Comparison of ENCODE assay signal across 17 cellular contexts in the genomic region with DNA sequence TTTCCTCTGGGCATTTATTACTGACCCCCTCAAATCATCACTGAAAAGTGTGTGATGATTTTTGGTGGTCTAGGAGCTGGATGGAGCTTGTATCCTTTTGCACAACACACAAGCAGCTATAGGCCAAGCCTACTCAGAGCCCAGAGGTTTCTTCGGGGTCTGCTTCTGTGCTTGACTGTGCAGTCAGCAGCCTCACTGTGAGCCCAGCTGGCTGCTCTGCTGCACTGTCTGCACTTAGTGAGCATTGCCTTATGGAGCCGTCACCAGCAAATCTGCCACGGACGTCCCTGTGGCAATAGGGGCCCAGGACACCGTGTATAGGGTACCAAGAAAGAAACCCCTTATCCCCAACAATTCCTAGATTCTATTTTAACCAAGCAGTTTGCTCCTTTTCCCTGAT. TPM values are rescaled to one million over a fixed set of nuclear protein-coding genes. Genes with fewer than 3 reads are reported as not detected.
DNase-seq lines count a peak whose midpoint lies in the region; ATAC-seq and TF ChIP-seq lines count a peak whose summit lies in the region.
"Had no signal": no experiment of that assay in that cellular context is flagged by ENCODE, and none has a peak within 500 bp of the region (broad histone marks: within the 10 kb centered on the region; RNA-seq: fewer than 3 reads in every experiment).

No MANE protein-coding gene starts in this region.

- H3K9me3 ChIP-seq in mesenchymal stem cell (ENCODE audit: control insufficient read depth, low read length) (no peaks in the 10 kb centered on the region), smooth muscle cell (replicated peaks; ENCODE audit: low read depth) (no peaks in the 10 kb centered on the region), right lobe of liver (no peaks in the 10 kb centered on the region)
- H3K9me3 ChIP-seq: esophagus muscularis mucosa, left lung, ovary had no signal

- POLR2A ChIA-PET in activated CD8-positive, alpha-beta T cell treated with anti-CD3 and anti-CD28 coated beads for 36 hours (lab: Charles Lee), result no interaction called here

- no peaks in the 10 kb centered on the region for H4K20me1 ChIP-seq in smooth muscle cell (ENCODE audit: low read depth)

- H3K27me3 ChIP-seq in mesenchymal stem cell (ENCODE audit: control insufficient read depth in 1 of 2, insufficient read depth in 1 of 2, low read length in 2 of 2) (peaks cover 0 to 3% of the 10 kb centered on the region in 2 experiments), smooth muscle cell (ENCODE audit: low read depth) (no peaks in the 10 kb centered on the region), right lobe of liver (no peaks in the 10 kb centered on the region)
- H3K27me3 ChIP-seq: left lung, ovary had no signal

- H3K4me2 ChIP-seq in mesenchymal stem cell (ENCODE audit: low read length, poor library complexity, severe bottlenecking) (no peak overlapping the region), smooth muscle cell (peak overlapping the region; percentile 71)

- WGBS in mesenchymal stem cell, result 65% methylated on average over 5 of the region's 5 CpGs
- 44% methylated on average over 5 of the region's 5 CpGs for WGBS in smooth muscle cell (ENCODE audit: low lambda C conversion rate)
- 20% methylated on average over 1 of the region's 5 CpGs for WGBS in right lobe of liver (ENCODE audit: insufficient coverage, low coverage, low lambda C conversion rate, missing lambda C conversion rate)

- no peak for TF ChIP-seq CTCF in smooth muscle cell (IDR thresholded peaks at IDR 0.05; ENCODE audit: borderline replicate concordance, insufficient read depth, poor library complexity, severe bottlenecking)
- TF ChIP-seq CTCF in right lobe of liver (IDR thresholded peaks at IDR 0.05), result no peak
- no peak for TF ChIP-seq CTCF in activated CD8-positive, alpha-beta T cell treated with anti-CD3 and anti-CD28 coated beads for 36 hours (IDR thresholded peaks at IDR 0.05)

- CTCF ChIA-PET in activated CD8-positive, alpha-beta T cell treated with anti-CD3 and anti-CD28 coated beads for 36 hours (lab: Charles Lee), result interaction anchor here (1.1 to 3.5 kb wide), 3 partner anchors 17 to 508 kb away, joined by 3 to 11 read pairs (median 4); no protein-coding TSS in a partner anchor

- no peak overlapping the region for H2AK5ac ChIP-seq in mesenchymal stem cell (ENCODE audit: low read length, severe bottlenecking)

- no peak overlapping the region for H3K23ac ChIP-seq in mesenchymal stem cell (ENCODE audit: low read length in 2 of 2)

- no peak overlapping the region for H2BK15ac ChIP-seq in mesenchymal stem cell (ENCODE audit: low read depth, poor library complexity, severe bottlenecking)

- no peak overlapping the region for H4K91ac ChIP-seq in mesenchymal stem cell (ENCODE audit: low read length)

- no peak for TF ChIP-seq POLR2A in right lobe of liver (IDR thresholded peaks at IDR 0.05)

- peak overlapping the region; percentile 5 for H4K8ac ChIP-seq in mesenchymal stem cell (ENCODE audit: low read length)

- H3K27ac ChIP-seq in mesenchymal stem cell (ENCODE audit: low read length, poor library complexity, severe bottlenecking) (no peak overlapping the region), smooth muscle cell (ENCODE audit: low read depth) (no peak overlapping the region), right lobe of liver (no peak overlapping the region)
- H3K27ac ChIP-seq: esophagus muscularis mucosa, left lung, ovary had no signal

- H3K27me3 Mint-ChIP-seq in activated CD8-positive, alpha-beta T cell treated with anti-CD3 and anti-CD28 coated beads for 36 hours, result peaks cover 2% of the 10 kb centered on the region

- no peak overlapping the region for H2BK120ac ChIP-seq in mesenchymal stem cell (ENCODE audit: low read depth, low read length)

- H3K4me1 ChIP-seq in mesenchymal stem cell (ENCODE audit: control insufficient read depth, insufficient read depth, low read depth, low read length) (peaks cover 2% of the 10 kb centered on the region), smooth muscle cell (ENCODE audit: low read depth) (peaks cover 4% of the 10 kb centered on the region), right lobe of liver (no peaks in the 10 kb centered on the region)

- no peaks in the 10 kb centered on the region for H3K9me3 Mint-ChIP-seq in activated CD8-positive, alpha-beta T cell treated with anti-CD3 and anti-CD28 coated beads for 36 hours
- H3K9me3 Mint-ChIP-seq: activated CD4-positive, alpha-beta memory T cell treated with anti-CD3 and anti-CD28 coated beads, Interleukin-2, amount 10 ng/mL, durations not matched to agents 7 days and 5 days; activated T-cell treated with anti-CD3 and anti-CD28 coated beads, Interleukin-2, amount 50 U/mL, for 24 hours had no signal

- H3K14ac ChIP-seq in mesenchymal stem cell (ENCODE audit: low read length in 2 of 2), result no peak overlapping the region

- intact Hi-C loops in right lobe of liver (cut with DNase I), result loop anchor here in 1 of 2 donors (10.0 kb wide), 1 partner anchor 505 kb away; no protein-coding TSS in a partner anchor
- intact Hi-C loops in activated CD8-positive, alpha-beta T cell treated with anti-CD3 and anti-CD28 coated beads for 36 hours (cut with micrococcal nuclease), result no loop called here

- no peak overlapping the region for H2AFZ ChIP-seq in mesenchymal stem cell (ENCODE audit: low read depth, low read length)
- H2AFZ ChIP-seq in smooth muscle cell (ENCODE audit: low read depth), result peak overlapping the region; percentile 85

- H3K36me3 Mint-ChIP-seq in activated CD8-positive, alpha-beta T cell treated with anti-CD3 and anti-CD28 coated beads for 36 hours (ENCODE audit: low read depth), result no peaks in the 10 kb centered on the region
- H3K36me3 Mint-ChIP-seq: activated naive CD8-positive, alpha-beta T cell had no signal

- DNase-seq in NCI-H1694 treated with DMSO at 0.1 percent for 48 hours (lab: John Stamatoyannopoulos, UW) (peak; percentile 11), SK-N-DZ (ENCODE audit: low spot score) (peak; percentile 56), mesenchymal stem cell (peak; percentile 27), smooth muscle cell (lab: John Stamatoyannopoulos, UW; ENCODE audit: unreplicated experiment) (no peak), right lobe of liver (no peak), GDM1 (lab: John Stamatoyannopoulos, UW) (no peak)
- DNase-seq in activated CD8-positive, alpha-beta T cell treated with anti-CD3 and anti-CD28 coated beads for 36 hours, result no peak
- DNase-seq: activated CD4-positive, alpha-beta memory T cell treated with anti-CD3 and anti-CD28 coated beads, Interleukin-2, amount 10 ng/mL, durations not matched to agents 7 days and 5 days; activated T-cell treated with anti-CD3 and anti-CD28 coated beads, Interleukin-2, amount 50 U/mL, for 24 hours; AML-193; left lung; NCI-H774; ovary; stimulated activated CD4-positive, alpha-beta T cell treated with anti-CD3 and anti-CD28 coated beads, Interleukin-4, amount 100 ng/mL, for 1 hour had no signal

- H3F3A ChIP-seq in smooth muscle cell (ENCODE audit: low read depth), result no peaks in the 10 kb centered on the region

- H3K79me1 ChIP-seq in mesenchymal stem cell (replicated peaks; ENCODE audit: low read length, poor library complexity, severe bottlenecking), result no peaks in the 10 kb centered on the region

- no peaks in the 10 kb centered on the region for H3K4me1 Mint-ChIP-seq in activated CD8-positive, alpha-beta T cell treated with anti-CD3 and anti-CD28 coated beads for 36 hours (ENCODE audit: low read depth)
- H3K4me1 Mint-ChIP-seq: activated CD4-positive, alpha-beta memory T cell treated with anti-CD3 and anti-CD28 coated beads, Interleukin-2, amount 10 ng/mL, durations not matched to agents 7 days and 5 days had no signal

- no peak for ATAC-seq in right lobe of liver
- ATAC-seq in activated CD8-positive, alpha-beta T cell treated with anti-CD3 and anti-CD28 coated beads for 36 hours, result no peak
- ATAC-seq: HCT116 had no signal

- no peak overlapping the region for H3K4me3 Mint-ChIP-seq in activated CD8-positive, alpha-beta T cell treated with anti-CD3 and anti-CD28 coated beads for 36 hours
- H3K4me3 Mint-ChIP-seq: activated CD4-positive, alpha-beta memory T cell treated with anti-CD3 and anti-CD28 coated beads, Interleukin-2, amount 10 ng/mL, durations not matched to agents 7 days and 5 days; activated naive CD8-positive, alpha-beta T cell; activated T-cell treated with anti-CD3 and anti-CD28 coated beads, Interleukin-2, amount 50 U/mL, for 24 hours had no signal

- no peak overlapping the region for H2BK5ac ChIP-seq in mesenchymal stem cell (ENCODE audit: low read depth, low read length, poor library complexity, severe bottlenecking)

- H3K27ac Mint-ChIP-seq in activated CD8-positive, alpha-beta T cell treated with anti-CD3 and anti-CD28 coated beads for 36 hours, result no peak overlapping the region
- H3K27ac Mint-ChIP-seq: activated CD4-positive, alpha-beta memory T cell treated with anti-CD3 and anti-CD28 coated beads, Interleukin-2, amount 10 ng/mL, durations not matched to agents 7 days and 5 days; activated naive CD8-positive, alpha-beta T cell; activated T-cell treated with anti-CD3 and anti-CD28 coated beads, Interleukin-2, amount 50 U/mL, for 24 hours had no signal

- H3K9ac ChIP-seq in mesenchymal stem cell (ENCODE audit: low read length) (peak overlapping the region; percentile 61), smooth muscle cell (ENCODE audit: low read depth) (no peak overlapping the region)

- H3K36me3 ChIP-seq in mesenchymal stem cell (ENCODE audit: control insufficient read depth in 1 of 2, insufficient read depth in 2 of 2, low read depth in 1 of 2, low read length in 2 of 2), result no peaks in the 10 kb centered on the region
- H3K36me3 ChIP-seq in smooth muscle cell (ENCODE audit: low read depth), result no peaks in the 10 kb centered on the region
- no peaks in the 10 kb centered on the region for H3K36me3 ChIP-seq in right lobe of liver
- H3K36me3 ChIP-seq: esophagus muscularis mucosa, left lung, ovary had no signal

- H3K18ac ChIP-seq in mesenchymal stem cell (ENCODE audit: low read depth in 1 of 2, low read length in 2 of 2), result no peak overlapping the region

- H3K4me3 ChIP-seq in mesenchymal stem cell (ENCODE audit: insufficient read depth in 1 of 2, low read depth in 1 of 2, low read length in 2 of 2) (peak overlapping the region in 1 of 2 experiments; percentile 72), smooth muscle cell (no peak overlapping the region), right lobe of liver (no peak overlapping the region)
- H3K4me3 ChIP-seq: left lung had no signal

- H3K79me2 ChIP-seq in smooth muscle cell (ENCODE audit: low read depth), result no peaks in the 10 kb centered on the region

- H3K4ac ChIP-seq in mesenchymal stem cell (ENCODE audit: low read depth in 1 of 2, low read length in 2 of 2), result peak overlapping the region in 1 of 2 experiments; percentile 15

- H2BK12ac ChIP-seq in mesenchymal stem cell (ENCODE audit: low read length in 2 of 2), result peak overlapping the region in 1 of 2 experiments; percentile 21

RNA-seq across cellular contexts. Expression of a gene that starts 38.6 kb away (rescaled TPM):
- 2.3 and 5.3 TPM in 2 replicates for polyA plus RNA-seq in SK-N-DZ (2014; cell fraction: cytosol; rRNA removed)
- polyA plus RNA-seq in SK-N-DZ (2014; cell fraction: nucleus; rRNA removed), result 0.89 and 2.3 TPM in 2 replicates
- polyA plus RNA-seq in mesenchymal stem cell (2013, experiment 1 of 2), result 23.7 TPM
- 26.0 TPM for polyA plus RNA-seq in mesenchymal stem cell (2013, experiment 2 of 2)
- total RNA-seq in smooth muscle cell (1.3 TPM in 1 of 2 replicates, not detected in the other), right lobe of liver (1 to 10 TPM; 3.7 to 6.5 (median 4.9) TPM)
- 0.74 and 2.6 TPM in 2 replicates for polyA plus RNA-seq in smooth muscle cell
- under 1 TPM; 0.31 to 0.65 TPM for total RNA-seq in activated CD8-positive, alpha-beta T cell treated with anti-CD3 and anti-CD28 coated beads for 36 hours

Comparison
In these comparisons a context has a peak if more than half of its experiments do, and no peak if none do; other contexts are left out.
1. DNase-seq: peak in NCI-H1694 treated with DMSO at 0.1 percent for 48 hours (single experiment), SK-N-DZ (single experiment) and mesenchymal stem cell (single experiment); none in smooth muscle cell (single experiment), right lobe of liver (0 of 3), activated CD8-positive, alpha-beta T cell treated with anti-CD3 and anti-CD28 coated beads for 36 hours (single experiment) and GDM1 (single experiment).